30 cellular contexts compared by ENCODE assay signal in genomic region chr2:85022232-85022631, GRCh38.
"Had no signal": no experiment of that assay in that cellular context is flagged by ENCODE, and none has a peak within 500 bp of the region (broad histone marks: within the 10 kb centered on the region; RNA-seq: fewer than 3 reads in every experiment).

No MANE protein-coding gene starts in this region.

- H3K4me1 ChIP-seq: breast epithelium, colonic mucosa had no signal

- DNase-seq: activated B cell treated with CpG ODN at 0.5 μM for 24 hours; activated CD4-positive, alpha-beta T cell treated with anti-CD3 and anti-CD28 coated beads for 48 hours; activated CD4-positive, alpha-beta T cell treated with anti-CD3 and anti-CD28 coated beads, Interleukin-2, amount 50 U/mL, for 1 hour; activated CD4-positive, alpha-beta T cell treated with anti-CD3 and anti-CD28 coated beads, Interleukin-2, amount 50 U/mL, for 48 hours; activated CD8-positive, alpha-beta memory T cell treated with anti-CD3 and anti-CD28 coated beads for 24 hours; activated CD8-positive, alpha-beta T cell treated with anti-CD3 and anti-CD28 coated beads for 36 hours; activated gamma-delta T cell; activated naive CD4-positive, alpha-beta T cell; activated naive CD4-positive, alpha-beta T cell treated with anti-CD3 and anti-CD28 coated beads, Interleukin-2, amount 10 ng/mL, durations not matched to agents 7 days and 5 days; activated naive CD8-positive, alpha-beta T cell treated with anti-CD3 and anti-CD28 coated beads, Interleukin-2, amount 10 ng/mL, durations not matched to agents 7 days and 5 days; activated T-cell treated with anti-CD3 and anti-CD28 coated beads, Interleukin-2, amount 50 U/mL, for 72 hours; central memory CD4-positive, alpha-beta T cell; cerebellar nuclear complex; colonic mucosa; effector CD8-positive, alpha-beta T cell; endodermal cell; foreskin fibroblast; glutamatergic neuron; heart left ventricle; T-helper 1 cell; T-helper 2 cell had no signal

- H3K4me3 ChIP-seq: ascending aorta, breast epithelium, cardiac muscle cell, colonic mucosa, heart left ventricle had no signal

- H3K27ac ChIP-seq: ascending aorta, breast epithelium, cardiac muscle cell, colonic mucosa, heart left ventricle, VCaP had no signal

- H3K27ac Mint-ChIP-seq: activated B cell treated with CpG ODN at 0.5 μM for 24 hours; activated naive CD4-positive, alpha-beta T cell treated with anti-CD3 and anti-CD28 coated beads, Interleukin-2, amount 10 ng/mL, durations not matched to agents 7 days and 5 days; activated naive CD8-positive, alpha-beta T cell treated with anti-CD3 and anti-CD28 coated beads, Interleukin-2, amount 10 ng/mL, durations not matched to agents 7 days and 5 days; activated T-cell treated with anti-CD3 and anti-CD28 coated beads, Interleukin-2, amount 50 U/mL, for 72 hours; brain; endodermal cell had no signal

- FAIRE-seq: frontal cortex had no signal

- H3K36me3 ChIP-seq: ascending aorta, breast epithelium, cardiac muscle cell, colonic mucosa had no signal

- H3K9me3 ChIP-seq: ascending aorta, breast epithelium, colonic mucosa, heart left ventricle had no signal

- H3K4me3 Mint-ChIP-seq: activated B cell treated with CpG ODN at 0.5 μM for 24 hours; activated CD8-positive, alpha-beta T cell treated with anti-CD3 and anti-CD28 coated beads for 36 hours; activated naive CD4-positive, alpha-beta T cell treated with anti-CD3 and anti-CD28 coated beads, Interleukin-2, amount 10 ng/mL, durations not matched to agents 7 days and 5 days; activated naive CD8-positive, alpha-beta T cell treated with anti-CD3 and anti-CD28 coated beads, Interleukin-2, amount 10 ng/mL, durations not matched to agents 7 days and 5 days; activated T-cell treated with anti-CD3 and anti-CD28 coated beads, Interleukin-2, amount 50 U/mL, for 72 hours; brain; endodermal cell had no signal

- H3K9me3 Mint-ChIP-seq: activated B cell treated with CpG ODN at 0.5 μM for 24 hours; activated CD8-positive, alpha-beta T cell treated with anti-CD3 and anti-CD28 coated beads for 36 hours; activated naive CD4-positive, alpha-beta T cell treated with anti-CD3 and anti-CD28 coated beads, Interleukin-2, amount 10 ng/mL, durations not matched to agents 7 days and 5 days; activated naive CD4-positive, alpha-beta T cell treated with anti-CD3 and anti-CD28 coated beads, Interleukin-2, amount 50 U/mL, for 72 hours; activated naive CD8-positive, alpha-beta T cell treated with anti-CD3 and anti-CD28 coated beads, Interleukin-2, amount 10 ng/mL, durations not matched to agents 7 days and 5 days; activated T-cell treated with anti-CD3 and anti-CD28 coated beads, Interleukin-2, amount 50 U/mL, for 72 hours; endodermal cell had no signal

- H3K27me3 ChIP-seq: ascending aorta, breast epithelium, cardiac muscle cell, colonic mucosa, heart left ventricle had no signal

- H3K27me3 Mint-ChIP-seq: activated B cell treated with CpG ODN at 0.5 μM for 24 hours; activated CD8-positive, alpha-beta T cell treated with anti-CD3 and anti-CD28 coated beads for 36 hours; activated naive CD4-positive, alpha-beta T cell treated with anti-CD3 and anti-CD28 coated beads, Interleukin-2, amount 10 ng/mL, durations not matched to agents 7 days and 5 days; activated naive CD8-positive, alpha-beta T cell treated with anti-CD3 and anti-CD28 coated beads, Interleukin-2, amount 10 ng/mL, durations not matched to agents 7 days and 5 days; brain had no signal

- ATAC-seq: activated CD4-positive, CD25-positive, alpha-beta regulatory T cell treated with anti-CD3 and anti-CD28 coated beads, Interleukin-2, amount 50 U/mL, for 24 hours; activated CD8-positive, alpha-beta T cell treated with anti-CD3 and anti-CD28 coated beads for 36 hours; activated naive CD4-positive, alpha-beta T cell treated with anti-CD3 and anti-CD28 coated beads, Interleukin-2, amount 50 U/mL, for 72 hours; activated T-cell treated with anti-CD3 and anti-CD28 coated beads, Interleukin-2, amount 50 U/mL, for 72 hours; esophagus mucosa; heart left ventricle had no signal
